Comparison of ENCODE assay signal across 9 cellular contexts in genomic region chr5:151063136-151063544, GRCh38. TPM values are rescaled to one million over a fixed set of nuclear protein-coding genes. Genes with fewer than 3 reads are reported as not detected.
DNase-seq lines count a peak whose midpoint lies in the region; ATAC-seq and TF ChIP-seq lines count a peak whose summit lies in the region.
"Had no signal": no experiment of that assay in that cellular context is flagged by ENCODE, and none has a peak within 500 bp of the region (broad histone marks: within the 10 kb centered on the region; RNA-seq: fewer than 3 reads in every experiment).

No MANE protein-coding gene starts in this region.

- no peaks in the 10 kb centered on the region for H3K9me3 Mint-ChIP-seq in activated CD4-positive, alpha-beta T cell treated with anti-CD3 and anti-CD28 coated beads for 36 hours (ENCODE audit: low read depth)
- no peaks in the 10 kb centered on the region for H3K9me3 Mint-ChIP-seq in activated naive CD8-positive, alpha-beta T cell treated with anti-CD3 and anti-CD28 coated beads, Interleukin-2, amount 50 U/mL, for 24 hours

- peaks cover 54% of the 10 kb centered on the region for H3K79me2 ChIP-seq in hepatocyte

- H3K27ac Mint-ChIP-seq in activated CD4-positive, alpha-beta T cell treated with anti-CD3 and anti-CD28 coated beads for 36 hours, result peak overlapping the region; percentile 87
- H3K27ac Mint-ChIP-seq in activated naive CD8-positive, alpha-beta T cell treated with anti-CD3 and anti-CD28 coated beads, Interleukin-2, amount 50 U/mL, for 24 hours, result peak overlapping the region; percentile 73

- no peaks in the 10 kb centered on the region for H3K9me2 ChIP-seq in hepatocyte (replicated peaks; ENCODE audit: insufficient read depth)

- no peak for ATAC-seq in activated CD4-positive, alpha-beta T cell treated with anti-CD3 and anti-CD28 coated beads for 36 hours
- no peak for ATAC-seq in activated naive CD8-positive, alpha-beta T cell treated with anti-CD3 and anti-CD28 coated beads, Interleukin-2, amount 50 U/mL, for 24 hours
- no peak for ATAC-seq in GM18498 (IDR thresholded peaks at IDR 0.05; ENCODE audit: unreplicated experiment)
- no peak for ATAC-seq in HG03442 (IDR thresholded peaks at IDR 0.05; ENCODE audit: unreplicated experiment)

- H3K4me3 ChIP-seq in hepatocyte, result no peak overlapping the region
- H3K4me3 ChIP-seq in tibial nerve, result no peak overlapping the region

- H3K4me3 Mint-ChIP-seq in activated CD4-positive, alpha-beta T cell treated with anti-CD3 and anti-CD28 coated beads for 36 hours, result no peak overlapping the region
- peak overlapping the region; percentile 21 for H3K4me3 Mint-ChIP-seq in activated naive CD8-positive, alpha-beta T cell treated with anti-CD3 and anti-CD28 coated beads, Interleukin-2, amount 50 U/mL, for 24 hours

- DNase-seq in activated CD4-positive, alpha-beta T cell treated with anti-CD3 and anti-CD28 coated beads for 36 hours, result no peak
- DNase-seq in activated CD4-positive, alpha-beta T cell treated with anti-CD3 and anti-CD28 coated beads for 48 hours, result no peak
- no peak for DNase-seq in activated naive CD8-positive, alpha-beta T cell treated with anti-CD3 and anti-CD28 coated beads, Interleukin-2, amount 50 U/mL, for 24 hours
- DNase-seq in hepatocyte (ENCODE audit: low spot score), result no peak
- DNase-seq in tibial nerve (ENCODE audit: low spot score in 2 of 2), result peak in 1 of 2 donors; percentile 50
- DNase-seq in SK-N-DZ (ENCODE audit: low spot score), result no peak

- H3K27ac ChIP-seq in hepatocyte (peak overlapping the region; percentile 51), tibial nerve (peak overlapping the region in 3 of 4 donors; percentile 23 to 77 (median 69))
- H3K27ac ChIP-seq: C4-2B had no signal

- H3K36me3 ChIP-seq in hepatocyte (replicated peaks; ENCODE audit: insufficient read depth, low read depth), result no peaks in the 10 kb centered on the region
- H3K36me3 ChIP-seq in tibial nerve, result peaks cover 3 to 63% (median 18%) of the 10 kb centered on the region in 3 donors

- intact Hi-C loops in activated CD4-positive, alpha-beta T cell treated with anti-CD3 and anti-CD28 coated beads for 36 hours (cut with DNase I, micrococcal nuclease), result loop anchor here in 1 of 2 experiments (5.0 kb wide), 1 partner anchor 34 kb away; no protein-coding TSS in a partner anchor

- H2AFZ ChIP-seq in hepatocyte, result no peak overlapping the region

- CTCF ChIA-PET in activated CD4-positive, alpha-beta T cell treated with anti-CD3 and anti-CD28 coated beads for 36 hours (lab: Charles Lee), result interaction anchor here (0.8 to 3.6 kb wide), 3 partner anchors 21 to 87 kb away, joined by 3 to 32 read pairs (median 4); no protein-coding TSS in a partner anchor

- peaks cover 93% of the 10 kb centered on the region for H3K4me1 Mint-ChIP-seq in activated CD4-positive, alpha-beta T cell treated with anti-CD3 and anti-CD28 coated beads for 36 hours
- H3K4me1 Mint-ChIP-seq in activated naive CD8-positive, alpha-beta T cell treated with anti-CD3 and anti-CD28 coated beads, Interleukin-2, amount 50 U/mL, for 24 hours, result peaks cover 94% of the 10 kb centered on the region

- H3K4me2 ChIP-seq in hepatocyte, result no peak overlapping the region

- H3K36me3 Mint-ChIP-seq in activated CD4-positive, alpha-beta T cell treated with anti-CD3 and anti-CD28 coated beads for 36 hours (ENCODE audit: low read depth), result peaks cover 95% of the 10 kb centered on the region
- peaks cover 63% of the 10 kb centered on the region for H3K36me3 Mint-ChIP-seq in activated naive CD8-positive, alpha-beta T cell treated with anti-CD3 and anti-CD28 coated beads, Interleukin-2, amount 50 U/mL, for 24 hours (ENCODE audit: low read depth)

- POLR2A ChIA-PET in activated CD4-positive, alpha-beta T cell treated with anti-CD3 and anti-CD28 coated beads for 36 hours (lab: Charles Lee), result no interaction called here

- H4K20me1 ChIP-seq in hepatocyte (ENCODE audit: insufficient read depth, poor library complexity, severe bottlenecking), result peaks cover 27% of the 10 kb centered on the region

- TF ChIP-seq POLR2A in tibial nerve (IDR thresholded peaks at IDR 0.05), result no peak

- 88% methylated on average over 5 of the region's 5 CpGs for WGBS in hepatocyte (ENCODE audit: low lambda C conversion rate, missing lambda C conversion rate)
- WGBS in tibial nerve, 2 donors, result 69 to 70% methylated on average over 5 of the region's 5 CpGs

- TF ChIP-seq CTCF in hepatocyte (IDR thresholded peaks at IDR 0.05; ENCODE audit: poor library complexity), result no peak
- TF ChIP-seq CTCF in tibial nerve (IDR thresholded peaks at IDR 0.05), result no peak

- H3K27me3 ChIP-seq in hepatocyte (no peaks in the 10 kb centered on the region), tibial nerve (no peaks in the 10 kb centered on the region)

- H3K4me1 ChIP-seq in hepatocyte (ENCODE audit: insufficient read depth) (peaks cover 13% of the 10 kb centered on the region), tibial nerve (peaks cover 0 to 62% (median 43%) of the 10 kb centered on the region in 4 donors)

- no peaks in the 10 kb centered on the region for H3K9me3 ChIP-seq in hepatocyte (ENCODE audit: low read depth)
- H3K9me3 ChIP-seq in tibial nerve, result no peaks in the 10 kb centered on the region

- no peak for TF ChIP-seq EP300 in tibial nerve (IDR thresholded peaks at IDR 0.05)

- no peaks in the 10 kb centered on the region for H3K27me3 Mint-ChIP-seq in activated CD4-positive, alpha-beta T cell treated with anti-CD3 and anti-CD28 coated beads for 36 hours
- H3K27me3 Mint-ChIP-seq in activated naive CD8-positive, alpha-beta T cell treated with anti-CD3 and anti-CD28 coated beads, Interleukin-2, amount 50 U/mL, for 24 hours, result no peaks in the 10 kb centered on the region

RNA-seq across cellular contexts. Expression of gene TNIP1, which starts 17.7 kb away (rescaled TPM):
- total RNA-seq in activated CD4-positive, alpha-beta T cell treated with anti-CD3 and anti-CD28 coated beads for 36 hours, result 100 to 1,000 TPM; 351 to 408 TPM
- total RNA-seq in hepatocyte (54.3 and 64.6 TPM in 2 replicates), tibial nerve (100 to 1,000 TPM in 1 of 4 donors, 10 to 100 TPM in 3; 91.2 to 108 (median 94.3) TPM)
- 48.0 and 57.0 TPM in 2 replicates for polyA plus RNA-seq in hepatocyte
- polyA plus RNA-seq in SK-N-DZ (2014; cell fraction: cytosol; rRNA removed), result 28.2 and 39.3 TPM in 2 replicates
- 16.4 and 27.8 TPM in 2 replicates for polyA plus RNA-seq in SK-N-DZ (2014; cell fraction: nucleus; rRNA removed)

RNA-seq across cellular contexts. Expression of gene GPX3, which starts 42.7 kb away (rescaled TPM):
- total RNA-seq in activated CD4-positive, alpha-beta T cell treated with anti-CD3 and anti-CD28 coated beads for 36 hours, result not detected
- total RNA-seq in hepatocyte (40.9 and 58.6 TPM in 2 replicates), tibial nerve (1,000 to 10,000 TPM; 3,864 to 9,036 (median 5,113) TPM)
- 66.2 and 69.9 TPM in 2 replicates for polyA plus RNA-seq in hepatocyte
- 18.0 and 24.9 TPM in 2 replicates for polyA plus RNA-seq in SK-N-DZ (2014; cell fraction: cytosol; rRNA removed)
- polyA plus RNA-seq in SK-N-DZ (2014; cell fraction: nucleus; rRNA removed), result 6.9 and 9.1 TPM in 2 replicates

Comparison
In these comparisons a context has a peak if more than half of its experiments do, and no peak if none do; other contexts are left out.
1. RNA of gene GPX3, which starts 42.7 kb away (total RNA-seq): 3,864 to 9,036 TPM in tibial nerve; 40.9 to 58.6 TPM in hepatocyte and not detected in activated CD4-positive, alpha-beta T cell treated with anti-CD3 and anti-CD28 coated beads for 36 hours; every median in the first group is over 10 times any median in the second.